Comparison of ENCODE assay signal across 27 cellular contexts in genomic region chr17:48869821-48870318, GRCh38. TPM values are rescaled to one million over a fixed set of nuclear protein-coding genes. Genes with fewer than 3 reads are reported as not detected.
DNase-seq lines count a peak whose midpoint lies in the region; ATAC-seq, FAIRE-seq and TF ChIP-seq lines count a peak whose summit lies in the region.
"Had no signal": no experiment of that assay in that cellular context is flagged by ENCODE, and none has a peak within 500 bp of the region (broad histone marks: within the 10 kb centered on the region; RNA-seq: fewer than 3 reads in every experiment).

No MANE protein-coding gene starts in this region.

- peak; percentile 47 for ATAC-seq in SK-N-SH treated with all-trans-retinoic acid at 6 μM for 48 hours
- no peak for ATAC-seq in GM12878
- no peak for ATAC-seq in memory B cell (ENCODE audit: low read depth)
- ATAC-seq in GM19351 (IDR thresholded peaks at IDR 0.05; ENCODE audit: unreplicated experiment) = no peak
- ATAC-seq: activated T-cell treated with anti-CD3 and anti-CD28 coated beads, Interleukin-2, amount 50 U/mL, for 72 hours had no signal

- CTCF ChIA-PET in SK-N-SH (lab: Yijun Ruan, JAX) (interaction anchor here (0.7 to 32.7 kb wide), 6 partner anchors 8 to 191 kb away, joined by 3 to 1196 read pairs (median 14); partner anchors contain the start of gene TTLL6), GM12878 (lab: Yijun Ruan, JAX) (interaction anchor here (0.8 to 18.3 kb wide), 8 partner anchors 9 to 146 kb away, joined by 3 to 490 read pairs (median 8); partner anchors contain the start of gene TTLL6)

- H3K4me3 Mint-ChIP-seq in memory B cell = no peak overlapping the region
- H3K4me3 Mint-ChIP-seq in type B pancreatic cell = no peak overlapping the region
- H3K4me3 Mint-ChIP-seq: activated T-cell treated with anti-CD3 and anti-CD28 coated beads, Interleukin-2, amount 50 U/mL, for 72 hours; IgD-negative memory B cell; stimulated activated naive CD8-positive, alpha-beta T cell treated with anti-CD3 and anti-CD28 coated beads, Interleukin-15, Interleukin-2, amounts not matched to agents 100 ng/mL and 50 ng/mL, for 24 hours; T-helper 1 cell treated with Interleukin-12 subunit alpha and Interleukin-12 subunit beta and Interleukin-4 antibody, amounts not matched to agents 30 μg/mL and 1 μg/mL, for 36 hours had no signal

- in situ Hi-C loops in GM12878 (cut with MboI) = no loop called here

- intact Hi-C loops in GM12878 (cut with micrococcal nuclease; ENCODE audit: unreplicated experiment) = no loop called here

- H3K4me2 ChIP-seq in SK-N-SH = no peak overlapping the region
- no peak overlapping the region for H3K4me2 ChIP-seq in GM12878 (ENCODE audit: control insufficient read depth, insufficient read depth)

- peaks cover 4% of the 10 kb centered on the region for H3F3A ChIP-seq in SK-N-SH (replicated peaks; ENCODE audit: insufficient read depth)

- H3K4me1 ChIP-seq in SK-N-SH (ENCODE audit: control insufficient read depth in 1 of 2, insufficient read depth in 2 of 2, low read depth in 1 of 2, low read length in 1 of 2) (no peaks in the 10 kb centered on the region; a peak in 1 of 4 replicates), GM12878 (ENCODE audit: control insufficient read depth, insufficient read depth, low read length) (no peaks in the 10 kb centered on the region)
- H3K4me1 ChIP-seq: BE2C had no signal

- H3K27me3 Mint-ChIP-seq in memory B cell (no peaks in the 10 kb centered on the region), type B pancreatic cell (peaks cover 4% of the 10 kb centered on the region)
- H3K27me3 Mint-ChIP-seq: IgD-negative memory B cell; stimulated activated naive CD8-positive, alpha-beta T cell treated with anti-CD3 and anti-CD28 coated beads, Interleukin-15, Interleukin-2, amounts not matched to agents 100 ng/mL and 50 ng/mL, for 24 hours had no signal

- H2AFZ ChIP-seq in SK-N-SH (ENCODE audit: low read depth) = no peak overlapping the region
- H2AFZ ChIP-seq in GM12878 (ENCODE audit: control insufficient read depth, low read depth, low read length) = no peak overlapping the region

- H4K20me1 ChIP-seq in SK-N-SH (ENCODE audit: insufficient read depth) (no peaks in the 10 kb centered on the region), GM12878 (ENCODE audit: control insufficient read depth, insufficient read depth) (no peaks in the 10 kb centered on the region)

- TF ChIP-seq RAD21 in SK-N-SH (IDR thresholded peaks at IDR 0.05; ENCODE audit: low read length) (no peak), GM12878 (IDR thresholded peaks at IDR 0.05; ENCODE audit: insufficient read depth, low read depth, low read length) (no peak)

- BruUV-seq in GM12878 (replicated peaks; lab: Mats Ljungman, UMichigan) = TSS peak; percentile 46

- H3K27me3 ChIP-seq in SK-N-SH (ENCODE audit: insufficient read depth) = no peaks in the 10 kb centered on the region; the same call in 1 of the 2 replicates
- no peaks in the 10 kb centered on the region for H3K27me3 ChIP-seq in GM12878 (replicated peaks in 1 of 2; ENCODE audit: control insufficient read depth in 2 of 2, insufficient read depth in 2 of 2, low read length in 1 of 2)
- H3K27me3 ChIP-seq: MG63, thyroid gland had no signal

- no peak for TF ChIP-seq EP300 in SK-N-SH (IDR thresholded peaks at IDR 0.05; ENCODE audit: borderline replicate concordance in 1 of 2, low read depth in 1 of 2, low read length in 1 of 2)
- TF ChIP-seq EP300 in GM12878 (IDR thresholded peaks at IDR 0.05; ENCODE audit: borderline replicate concordance in 1 of 2, control insufficient read depth in 1 of 2, low read depth in 2 of 2, low read length in 2 of 2) = no peak

- H3K27ac Mint-ChIP-seq in memory B cell (peak overlapping the region; percentile 22), type B pancreatic cell (peak overlapping the region; percentile 30)
- H3K27ac Mint-ChIP-seq: activated T-cell treated with anti-CD3 and anti-CD28 coated beads, Interleukin-2, amount 50 U/mL, for 72 hours; IgD-negative memory B cell; stimulated activated naive CD8-positive, alpha-beta T cell treated with anti-CD3 and anti-CD28 coated beads, Interleukin-15, Interleukin-2, amounts not matched to agents 100 ng/mL and 50 ng/mL, for 24 hours; T-helper 1 cell treated with Interleukin-12 subunit alpha and Interleukin-12 subunit beta and Interleukin-4 antibody, amounts not matched to agents 30 μg/mL and 1 μg/mL, for 36 hours had no signal

- no peak for FAIRE-seq in GM12878 (lab: Jason Lieb, UNC)

- H3K79me2 ChIP-seq in SK-N-SH (ENCODE audit: insufficient read depth) (no peaks in the 10 kb centered on the region), GM12878 (ENCODE audit: control insufficient read depth, insufficient read depth, low read length) (no peaks in the 10 kb centered on the region)

- POLR2A ChIA-PET in SK-N-SH (lab: Yijun Ruan, JAX) = no interaction called here
- POLR2A ChIA-PET in GM12878 (lab: Charles Lee) = interaction anchor here (0.6 kb wide), 1 partner anchor 12 kb away, joined by 5 read pairs; no protein-coding TSS in a partner anchor

- H3K36me3 Mint-ChIP-seq in memory B cell (peaks cover 5% of the 10 kb centered on the region), type B pancreatic cell (peaks cover 9% of the 10 kb centered on the region)

- H3K36me3 ChIP-seq in SK-N-SH (replicated peaks in 1 of 2; ENCODE audit: control insufficient read depth in 1 of 2, insufficient read depth in 2 of 2, low read length in 1 of 2) (no peaks in the 10 kb centered on the region), GM12878 (ENCODE audit: control insufficient read depth in 2 of 2, insufficient read depth in 2 of 2, low read length in 1 of 2) (no peaks in the 10 kb centered on the region)
- H3K36me3 ChIP-seq: BE2C had no signal

- no peak for DNase-seq in SK-N-SH
- DNase-seq in GM12878 (ENCODE audit: low read depth, low spot score) = no peak
- DNase-seq in memory B cell (ENCODE audit: low spot score in 2 of 2) = no peak
- no peak for DNase-seq in type B pancreatic cell (ENCODE audit: extremely low spot score, unreplicated experiment)
- DNase-seq in activated gamma-delta T cell (lab: John Stamatoyannopoulos, UW) = no peak
- no peak for DNase-seq in NCI-H2029 (lab: John Stamatoyannopoulos, UW)
- DNase-seq: 8988T; activated CD4-positive, alpha-beta T cell treated with anti-CD3 and anti-CD28 coated beads for 48 hours; activated naive CD4-positive, alpha-beta T cell treated with anti-CD3 and anti-CD28 coated beads, Interleukin-2, amount 50 U/mL, for 16 hours; activated T-cell treated with anti-CD3 and anti-CD28 coated beads, Interleukin-2, amount 50 U/mL, for 72 hours; anterior cingulate cortex; BE2C; Calu3; central memory CD4-positive, alpha-beta T cell; MG63; NCI-H1417; NCI-H748 treated with DMSO at 0.1 percent for 48 hours; SIG-M5; stimulated activated CD4-positive, alpha-beta T cell treated with anti-CD3 and anti-CD28 coated beads, Interleukin-4, amount 100 ng/mL, for 24 hours; thyroid gland had no signal

- no peak for TF ChIP-seq POLR2A in GM12878 (IDR thresholded peaks at IDR 0.05; ENCODE audit: low read depth, low read length)

- H3K27ac ChIP-seq in SK-N-SH (ENCODE audit: low read depth in 2 of 2, low read length in 1 of 2) = no peak overlapping the region
- H3K27ac ChIP-seq in GM12878 (ENCODE audit: control insufficient read depth, insufficient read depth) = no peak overlapping the region
- H3K27ac ChIP-seq: neutrophil had no signal

- H3K9ac ChIP-seq in SK-N-SH (no peak overlapping the region), GM12878 (ENCODE audit: control insufficient read depth, insufficient read depth, low read length) (no peak overlapping the region)

- H3K9me3 Mint-ChIP-seq in memory B cell = no peaks in the 10 kb centered on the region
- H3K9me3 Mint-ChIP-seq in type B pancreatic cell = no peaks in the 10 kb centered on the region
- H3K9me3 Mint-ChIP-seq: activated T-cell treated with anti-CD3 and anti-CD28 coated beads, Interleukin-2, amount 50 U/mL, for 72 hours; IgD-negative memory B cell; stimulated activated naive CD8-positive, alpha-beta T cell treated with anti-CD3 and anti-CD28 coated beads, Interleukin-15, Interleukin-2, amounts not matched to agents 100 ng/mL and 50 ng/mL, for 24 hours; T-helper 1 cell treated with Interleukin-12 subunit alpha and Interleukin-12 subunit beta and Interleukin-4 antibody, amounts not matched to agents 30 μg/mL and 1 μg/mL, for 36 hours had no signal

- TF ChIP-seq CTCF in SK-N-SH (IDR thresholded peaks at IDR 0.05) (no peak), GM12878 (IDR thresholded peaks at IDR 0.05 in 2 of 3, conservative IDR thresholded peaks at IDR 0.05 in 1 of 3; ENCODE audit: control insufficient read depth in 2 of 3, extremely low read depth in 1 of 3, insufficient read depth in 1 of 3, low read depth in 3 of 3, low read length in 3 of 3) (no peak), type B pancreatic cell (conservative IDR thresholded peaks at IDR 0.05) (no peak)

- WGBS in SK-N-SH (ENCODE audit: low lambda C conversion rate) = 62% methylated on average over 6 of the region's 6 CpGs
- WGBS in GM12878 (ENCODE audit: insufficient coverage, insufficient replicate concordance, low lambda C conversion rate, missing lambda C conversion rate) = 77% methylated on average over 6 of the region's 6 CpGs

- no peaks in the 10 kb centered on the region for H3K9me3 ChIP-seq in SK-N-SH
- H3K9me3 ChIP-seq in GM12878 (replicated peaks; ENCODE audit: control insufficient read depth, insufficient read depth, low read length) = no peaks in the 10 kb centered on the region
- H3K9me3 ChIP-seq: BE2C, MG63, neutrophil, thyroid gland had no signal

- no peaks in the 10 kb centered on the region for H3K9me2 ChIP-seq in SK-N-SH

- H3K4me3 ChIP-seq in SK-N-SH (ENCODE audit: low read depth in 2 of 2, low read length in 1 of 2) (no peak overlapping the region), GM12878 (no peak overlapping the region)
- H3K4me3 ChIP-seq: MG63, thyroid gland had no signal

- peaks cover 5% of the 10 kb centered on the region for H3K4me1 Mint-ChIP-seq in memory B cell
- H3K4me1 Mint-ChIP-seq in type B pancreatic cell (ENCODE audit: unreplicated experiment) = peaks cover 49% of the 10 kb centered on the region

- RAD21 ChIA-PET in GM12878 (lab: Charles Lee; ENCODE audit: unreplicated experiment) = interaction anchor here (2.2 to 17.3 kb wide), 2 partner anchors 9 to 59 kb away, joined by 7 to 376 read pairs; partner anchors contain the start of gene TTLL6

- SMC1A ChIA-PET in GM12878 (lab: Charles Lee; ENCODE audit: uncharacterized antibody, unreplicated experiment) = interaction anchor here (0.7 to 2.6 kb wide), 5 partner anchors 9 to 38 kb away, joined by 3 to 12 read pairs (median 3); no protein-coding TSS in a partner anchor

RNA-seq across cellular contexts. Expression of gene ATP5MC1, which starts 22.7 kb away (rescaled TPM):
- polyA plus RNA-seq in SK-N-SH (2012; rRNA removed) (382 and 684 TPM in 2 replicates), GM12878 (2011; rRNA removed) (385 and 425 TPM in 2 replicates), GM12878 (2014; fragmentation: Illumina TruSeq; extraction: Trizol) (505 and 513 TPM in 2 replicates), GM12878 (2014; fragmentation: Nextera tagmentation; extraction: Ambion mirVana) (1,000 to 10,000 TPM; 1,262 to 1,605 TPM), GM12878 (2014; rRNA removed) (378 and 399 TPM in 2 replicates), GM12878 (2016; fragmentation: Nextera tagmentation; extraction: Ambion mirVana) (100 to 1,000 TPM; 916 to 958 TPM)
- polyA plus RNA-seq in SK-N-SH (2012; cell fraction: cytosol; rRNA removed) = 339 and 530 TPM in 2 replicates
- 163 and 201 TPM in 2 replicates for polyA plus RNA-seq in SK-N-SH (2012; cell fraction: nucleus; rRNA removed)
- total RNA-seq in GM12878 (2013; cell fraction: nucleolus; rRNA removed) = 17.6 and 27.1 TPM in 2 replicates
- total RNA-seq in GM12878 (2014; rRNA removed) (226 and 259 TPM in 2 replicates), GM12878 (2014; rRNA removed; fragmentation: Illumina TruSeq; extraction: Trizol) (473 and 474 TPM in 2 replicates), GM12878 (2021) (175 and 178 TPM in 2 replicates), type B pancreatic cell (ENCODE audit: low replicate concordance) (91.5 and 92.2 TPM in 2 replicates)
- 402 TPM for polyA plus RNA-seq in GM12878 (2011; ENCODE audit: low read depth)
- polyA plus RNA-seq in GM12878 (2011; cell fraction: cytosol; rRNA removed) = 832 and 860 TPM in 2 replicates
- 194 and 297 TPM in 2 replicates for polyA plus RNA-seq in GM12878 (2011; cell fraction: nucleus; rRNA removed)
- 160 and 229 TPM in 2 replicates for polyA plus RNA-seq in GM12878 (2012)
- polyA minus RNA-seq in GM12878 (2011; rRNA and poly(A)+ RNA removed) = 101 and 154 TPM in 2 replicates
- 44.4 and 46.8 TPM in 2 replicates for polyA minus RNA-seq in GM12878 (2011; cell fraction: cytosol; rRNA and poly(A)+ RNA removed)
- polyA minus RNA-seq in GM12878 (2011; cell fraction: nucleus; rRNA and poly(A)+ RNA removed) = 42.1 and 60.7 TPM in 2 replicates

RNA-seq across cellular contexts. Expression of gene UBE2Z, which starts 38.3 kb away (rescaled TPM):
- polyA plus RNA-seq in SK-N-SH (2012; rRNA removed) = 168 and 207 TPM in 2 replicates
- 158 and 160 TPM in 2 replicates for polyA plus RNA-seq in SK-N-SH (2012; cell fraction: cytosol; rRNA removed)
- polyA plus RNA-seq in SK-N-SH (2012; cell fraction: nucleus; rRNA removed) = 163 and 238 TPM in 2 replicates
- total RNA-seq in GM12878 (2013; cell fraction: nucleolus; rRNA removed) = 112 and 123 TPM in 2 replicates
- total RNA-seq in GM12878 (2014; rRNA removed) = 61.7 and 63.8 TPM in 2 replicates
- total RNA-seq in GM12878 (2014; rRNA removed; fragmentation: Illumina TruSeq; extraction: Trizol) = 53.1 and 53.2 TPM in 2 replicates
- total RNA-seq in GM12878 (2021) = 74.1 and 79.5 TPM in 2 replicates
- 51.5 TPM for polyA plus RNA-seq in GM12878 (2011; ENCODE audit: low read depth)
- polyA plus RNA-seq in GM12878 (2011; rRNA removed) = 158 and 191 TPM in 2 replicates
- 167 and 187 TPM in 2 replicates for polyA plus RNA-seq in GM12878 (2011; cell fraction: cytosol; rRNA removed)
- 136 and 150 TPM in 2 replicates for polyA plus RNA-seq in GM12878 (2011; cell fraction: nucleus; rRNA removed)
- 62.0 and 71.8 TPM in 2 replicates for polyA plus RNA-seq in GM12878 (2012)
- polyA plus RNA-seq in GM12878 (2014; fragmentation: Illumina TruSeq; extraction: Trizol) = 94.6 and 108 TPM in 2 replicates
- polyA plus RNA-seq in GM12878 (2014; fragmentation: Nextera tagmentation; extraction: Ambion mirVana) = 10 to 100 TPM; 23.1 to 34.9 TPM
- polyA plus RNA-seq in GM12878 (2014; rRNA removed) = 84.2 and 84.6 TPM in 2 replicates
- polyA plus RNA-seq in GM12878 (2016; fragmentation: Nextera tagmentation; extraction: Ambion mirVana) = 10 to 100 TPM; 25.8 to 51.2 TPM
- polyA minus RNA-seq in GM12878 (2011; rRNA and poly(A)+ RNA removed) = 160 and 186 TPM in 2 replicates
- polyA minus RNA-seq in GM12878 (2011; cell fraction: cytosol; rRNA and poly(A)+ RNA removed) = 59.1 and 63.9 TPM in 2 replicates
- polyA minus RNA-seq in GM12878 (2011; cell fraction: nucleus; rRNA and poly(A)+ RNA removed) = 49.7 and 73.9 TPM in 2 replicates
- 72.1 and 78.0 TPM in 2 replicates for total RNA-seq in type B pancreatic cell (ENCODE audit: low replicate concordance)

RNA-seq across cellular contexts. Expression of gene CALCOCO2, which starts 39.0 kb away (rescaled TPM):
- polyA plus RNA-seq in SK-N-SH (2012; rRNA removed) = 49.9 and 67.7 TPM in 2 replicates
- polyA plus RNA-seq in SK-N-SH (2012; cell fraction: cytosol; rRNA removed) = 70.5 and 95.0 TPM in 2 replicates
- polyA plus RNA-seq in SK-N-SH (2012; cell fraction: nucleus; rRNA removed) = 47.5 and 95.2 TPM in 2 replicates
- total RNA-seq in GM12878 (2013; cell fraction: nucleolus; rRNA removed) = 198 and 216 TPM in 2 replicates
- 20.2 and 22.7 TPM in 2 replicates for total RNA-seq in GM12878 (2014; rRNA removed)
- total RNA-seq in GM12878 (2014; rRNA removed; fragmentation: Illumina TruSeq; extraction: Trizol) = 48.0 and 51.1 TPM in 2 replicates
- total RNA-seq in GM12878 (2021) = 60.3 and 67.9 TPM in 2 replicates
- polyA plus RNA-seq in GM12878 (2011; ENCODE audit: low read depth) = 49.0 TPM
- 138 and 146 TPM in 2 replicates for polyA plus RNA-seq in GM12878 (2011; rRNA removed)
- polyA plus RNA-seq in GM12878 (2011; cell fraction: cytosol; rRNA removed) = 55.6 and 59.7 TPM in 2 replicates
- polyA plus RNA-seq in GM12878 (2011; cell fraction: nucleus; rRNA removed) = 105 and 131 TPM in 2 replicates
- polyA plus RNA-seq in GM12878 (2012) = 69.5 and 82.0 TPM in 2 replicates
- polyA plus RNA-seq in GM12878 (2014; fragmentation: Illumina TruSeq; extraction: Trizol) = 65.6 and 81.9 TPM in 2 replicates
- polyA plus RNA-seq in GM12878 (2014; fragmentation: Nextera tagmentation; extraction: Ambion mirVana) = 10 to 100 TPM; 33.7 to 36.4 TPM
- 45.4 and 48.4 TPM in 2 replicates for polyA plus RNA-seq in GM12878 (2014; rRNA removed)
- polyA plus RNA-seq in GM12878 (2016; fragmentation: Nextera tagmentation; extraction: Ambion mirVana) = 10 to 100 TPM; 58.3 to 67.1 TPM
- polyA minus RNA-seq in GM12878 (2011; rRNA and poly(A)+ RNA removed) = 144 and 207 TPM in 2 replicates
- 34.1 and 51.3 TPM in 2 replicates for polyA minus RNA-seq in GM12878 (2011; cell fraction: cytosol; rRNA and poly(A)+ RNA removed)
- polyA minus RNA-seq in GM12878 (2011; cell fraction: nucleus; rRNA and poly(A)+ RNA removed) = 47.6 and 68.2 TPM in 2 replicates
- 74.5 and 99.7 TPM in 2 replicates for total RNA-seq in type B pancreatic cell (ENCODE audit: low replicate concordance)

RNA-seq across cellular contexts. Expression of gene TTLL6, which starts 52.8 kb away (rescaled TPM):
- polyA plus RNA-seq in SK-N-SH (2012; rRNA removed) (3.1 and 5.1 TPM in 2 replicates), GM12878 (2011; rRNA removed) (0.07 and 0.10 TPM in 2 replicates), GM12878 (2014; fragmentation: Illumina TruSeq; extraction: Trizol) (0.13 and 0.16 TPM in 2 replicates), GM12878 (2014; fragmentation: Nextera tagmentation; extraction: Ambion mirVana) (not detected), GM12878 (2014; rRNA removed) (0.36 TPM in 1 of 2 replicates, not detected in the other), GM12878 (2016; fragmentation: Nextera tagmentation; extraction: Ambion mirVana) (not detected)
- polyA plus RNA-seq in SK-N-SH (2012; cell fraction: cytosol; rRNA removed) = 1.1 and 1.3 TPM in 2 replicates
- 14.5 and 21.5 TPM in 2 replicates for polyA plus RNA-seq in SK-N-SH (2012; cell fraction: nucleus; rRNA removed)
- 0.79 TPM in 1 of 2 replicates, not detected in the other for total RNA-seq in GM12878 (2013; cell fraction: nucleolus; rRNA removed)
- total RNA-seq in GM12878 (2014; rRNA removed) (0.06 and 0.22 TPM in 2 replicates), GM12878 (2014; rRNA removed; fragmentation: Illumina TruSeq; extraction: Trizol) (0.14 and 0.27 TPM in 2 replicates), GM12878 (2021) (0.10 TPM in 1 of 2 replicates, not detected in the other), type B pancreatic cell (ENCODE audit: low replicate concordance) (2.8 and 3.5 TPM in 2 replicates)
- not detected for polyA plus RNA-seq in GM12878 (2011; ENCODE audit: low read depth)
- 0.06 and 0.08 TPM in 2 replicates for polyA plus RNA-seq in GM12878 (2011; cell fraction: cytosol; rRNA removed)
- 0.04 and 0.09 TPM in 2 replicates for polyA plus RNA-seq in GM12878 (2011; cell fraction: nucleus; rRNA removed)
- 0.20 TPM in 1 of 2 replicates, not detected in the other for polyA plus RNA-seq in GM12878 (2012)
- 0.10 and 0.22 TPM in 2 replicates for polyA minus RNA-seq in GM12878 (2011; rRNA and poly(A)+ RNA removed)
- polyA minus RNA-seq in GM12878 (2011; cell fraction: cytosol; rRNA and poly(A)+ RNA removed) = not detected in 2 replicates
- polyA minus RNA-seq in GM12878 (2011; cell fraction: nucleus; rRNA and poly(A)+ RNA removed) = not detected in 2 replicates
- total RNA-seq: activated T-cell treated with anti-CD3 and anti-CD28 coated beads, Interleukin-2, amount 50 U/mL, for 72 hours; lower leg skin had no signal
- polyA plus RNA-seq: IgD-negative memory B cell had no signal
